11 cellular contexts compared by ENCODE assay signal in the genomic region with DNA sequence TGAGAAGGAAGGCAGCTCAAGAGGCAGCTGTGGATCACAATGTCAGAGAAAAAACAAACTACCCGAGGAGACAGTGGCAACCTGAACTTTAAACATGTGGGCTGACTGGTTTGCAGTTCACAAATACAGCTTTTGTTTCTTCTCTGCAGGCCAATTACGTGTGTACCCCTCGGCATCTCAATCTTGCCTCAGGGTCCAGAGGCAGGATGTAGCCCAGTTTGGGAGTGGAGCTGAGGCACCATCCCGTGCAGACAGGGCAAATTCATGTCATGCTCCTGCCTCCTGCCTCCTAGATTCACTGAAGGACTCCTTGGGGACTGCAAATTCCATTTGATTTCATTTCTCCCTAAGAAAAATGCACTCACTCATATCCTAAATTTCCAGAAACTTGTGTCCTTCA.
DNase-seq lines count a peak whose midpoint lies in the region; ATAC-seq and TF ChIP-seq lines count a peak whose summit lies in the region.
"Had no signal": no experiment of that assay in that cellular context is flagged by ENCODE, and none has a peak within 500 bp of the region (broad histone marks: within the 10 kb centered on the region; RNA-seq: fewer than 3 reads in every experiment).

No MANE protein-coding gene starts in this region.

- no peak for TF ChIP-seq RAD21 in SK-N-SH (IDR thresholded peaks at IDR 0.05; ENCODE audit: low read length)

- H3K4me1 ChIP-seq in SK-N-SH (ENCODE audit: control insufficient read depth in 1 of 2, insufficient read depth in 2 of 2, low read depth in 1 of 2, low read length in 1 of 2) = peaks cover 0 to 5% of the 10 kb centered on the region in 2 experiments; a peak in 1 of 4 replicates

- TF ChIP-seq EP300 in SK-N-SH (IDR thresholded peaks at IDR 0.05; ENCODE audit: borderline replicate concordance in 1 of 2, low read depth in 1 of 2, low read length in 1 of 2) = no peak

- H3K4me2 ChIP-seq in SK-N-SH = no peak overlapping the region
- H3K4me2 ChIP-seq: KMS-11 had no signal

- no peaks in the 10 kb centered on the region for H4K20me1 ChIP-seq in SK-N-SH (ENCODE audit: insufficient read depth)

- POLR2A ChIA-PET in SK-N-SH (lab: Yijun Ruan, JAX) = no interaction called here

- H3K9ac ChIP-seq in SK-N-SH = no peak overlapping the region
- H3K9ac ChIP-seq: KMS-11 had no signal

- CTCF ChIA-PET in SK-N-SH (lab: Yijun Ruan, JAX) = interaction anchor here (1.3 kb wide), 1 partner anchor 68 kb away, joined by 3 read pairs; no protein-coding TSS in a partner anchor

- H3K36me3 ChIP-seq in SK-N-SH (replicated peaks in 1 of 2; ENCODE audit: control insufficient read depth in 1 of 2, insufficient read depth in 2 of 2, low read length in 1 of 2) = no peaks in the 10 kb centered on the region

- TF ChIP-seq CTCF in fibroblast of mammary gland (conservative IDR thresholded peaks at IDR 0.05; ENCODE audit: control insufficient read depth, insufficient read depth, low read depth, low read length) (no peak), SK-N-SH (IDR thresholded peaks at IDR 0.05) (no peak)

- no peak overlapping the region for H2AFZ ChIP-seq in SK-N-SH (ENCODE audit: low read depth)

- no peaks in the 10 kb centered on the region for H3K9me3 ChIP-seq in SK-N-SH

- H3K27ac ChIP-seq in SK-N-SH (ENCODE audit: low read depth in 2 of 2, low read length in 1 of 2) = no peak overlapping the region
- H3K27ac ChIP-seq: KMS-11 had no signal

- no peaks in the 10 kb centered on the region for H3K27me3 ChIP-seq in SK-N-SH (ENCODE audit: insufficient read depth)

- DNase-seq in ELR (ENCODE audit: low read depth) (peak; percentile 98), RPMI7951 (ENCODE audit: low read depth) (peak; percentile 99), fibroblast of mammary gland (ENCODE audit: low read depth) (peak; percentile 60), skeletal muscle cell (ENCODE audit: low read depth) (peak; percentile 65), SK-N-SH (no peak)
- DNase-seq: GF-D8, occipital lobe had no signal

- H3K4me3 ChIP-seq in fibroblast of mammary gland (ENCODE audit: control insufficient read depth, low read depth, low read length) (no peak overlapping the region), skeletal muscle cell (ENCODE audit: low read depth, low read length) (no peak overlapping the region), SK-N-SH (ENCODE audit: low read depth in 2 of 2, low read length in 1 of 2) (no peak overlapping the region)

- no peaks in the 10 kb centered on the region for H3K9me2 ChIP-seq in SK-N-SH

- no peaks in the 10 kb centered on the region for H3K79me2 ChIP-seq in SK-N-SH (ENCODE audit: insufficient read depth)

- no peak for ATAC-seq in HG03280 (IDR thresholded peaks at IDR 0.05; ENCODE audit: unreplicated experiment)
- no peak for ATAC-seq in GM18870 (IDR thresholded peaks at IDR 0.05; ENCODE audit: unreplicated experiment)
- no peak for ATAC-seq in HG02970 (IDR thresholded peaks at IDR 0.05; ENCODE audit: low FRiP score, unreplicated experiment)

- no peaks in the 10 kb centered on the region for H3F3A ChIP-seq in SK-N-SH (replicated peaks; ENCODE audit: insufficient read depth)

- WGBS in SK-N-SH (ENCODE audit: low lambda C conversion rate) = 2% methylated on average over 3 of the region's 4 CpGs

TF ChIP-seq in SK-N-SH, 30 proteins besides CTCF, POLR2A, EP300 and RAD21:
- TF ChIP-seq FOXJ3 (CRISPR knock-in tag; IDR thresholded peaks at IDR 0.05) (no peak), SMC3 (IDR thresholded peaks at IDR 0.05; ENCODE audit: low read depth, low read length) (no peak), NRF1 (IDR thresholded peaks at IDR 0.05; ENCODE audit: low read depth, low read length) (no peak), FOXM1 (IDR thresholded peaks at IDR 0.05; ENCODE audit: low read depth) (no peak), GATA2 (CRISPR knock-in tag; IDR thresholded peaks at IDR 0.05) (no peak), RFX5 (IDR thresholded peaks at IDR 0.05; ENCODE audit: low read length) (no peak), TCF12 (IDR thresholded peaks at IDR 0.05) (no peak), MXI1 (IDR thresholded peaks at IDR 0.05; ENCODE audit: low read depth, low read length) (no peak), YY1 (IDR thresholded peaks at IDR 0.05; ENCODE audit: low read depth) (no peak), NFIC (IDR thresholded peaks at IDR 0.05; ENCODE audit: borderline replicate concordance) (no peak)
- TF ChIP-seq, protein P1, sequence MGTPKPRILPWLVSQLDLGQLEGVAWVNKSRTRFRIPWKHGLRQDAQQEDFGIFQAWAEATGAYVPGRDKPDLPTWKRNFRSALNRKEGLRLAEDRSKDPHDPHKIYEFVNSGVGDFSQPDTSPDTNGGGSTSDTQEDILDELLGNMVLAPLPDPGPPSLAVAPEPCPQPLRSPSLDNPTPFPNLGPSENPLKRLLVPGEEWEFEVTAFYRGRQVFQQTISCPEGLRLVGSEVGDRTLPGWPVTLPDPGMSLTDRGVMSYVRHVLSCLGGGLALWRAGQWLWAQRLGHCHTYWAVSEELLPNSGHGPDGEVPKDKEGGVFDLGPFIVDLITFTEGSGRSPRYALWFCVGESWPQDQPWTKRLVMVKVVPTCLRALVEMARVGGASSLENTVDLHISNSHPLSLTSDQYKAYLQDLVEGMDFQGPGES (IDR thresholded peaks at IDR 0.05; ENCODE audit: low read depth, low read length) = no peak
- TF ChIP-seq, protein P2, sequence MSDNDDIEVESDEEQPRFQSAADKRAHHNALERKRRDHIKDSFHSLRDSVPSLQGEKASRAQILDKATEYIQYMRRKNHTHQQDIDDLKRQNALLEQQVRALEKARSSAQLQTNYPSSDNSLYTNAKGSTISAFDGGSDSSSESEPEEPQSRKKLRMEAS (IDR thresholded peaks at IDR 0.05; ENCODE audit: low read depth) = no peak
- TF ChIP-seq, protein P3, sequence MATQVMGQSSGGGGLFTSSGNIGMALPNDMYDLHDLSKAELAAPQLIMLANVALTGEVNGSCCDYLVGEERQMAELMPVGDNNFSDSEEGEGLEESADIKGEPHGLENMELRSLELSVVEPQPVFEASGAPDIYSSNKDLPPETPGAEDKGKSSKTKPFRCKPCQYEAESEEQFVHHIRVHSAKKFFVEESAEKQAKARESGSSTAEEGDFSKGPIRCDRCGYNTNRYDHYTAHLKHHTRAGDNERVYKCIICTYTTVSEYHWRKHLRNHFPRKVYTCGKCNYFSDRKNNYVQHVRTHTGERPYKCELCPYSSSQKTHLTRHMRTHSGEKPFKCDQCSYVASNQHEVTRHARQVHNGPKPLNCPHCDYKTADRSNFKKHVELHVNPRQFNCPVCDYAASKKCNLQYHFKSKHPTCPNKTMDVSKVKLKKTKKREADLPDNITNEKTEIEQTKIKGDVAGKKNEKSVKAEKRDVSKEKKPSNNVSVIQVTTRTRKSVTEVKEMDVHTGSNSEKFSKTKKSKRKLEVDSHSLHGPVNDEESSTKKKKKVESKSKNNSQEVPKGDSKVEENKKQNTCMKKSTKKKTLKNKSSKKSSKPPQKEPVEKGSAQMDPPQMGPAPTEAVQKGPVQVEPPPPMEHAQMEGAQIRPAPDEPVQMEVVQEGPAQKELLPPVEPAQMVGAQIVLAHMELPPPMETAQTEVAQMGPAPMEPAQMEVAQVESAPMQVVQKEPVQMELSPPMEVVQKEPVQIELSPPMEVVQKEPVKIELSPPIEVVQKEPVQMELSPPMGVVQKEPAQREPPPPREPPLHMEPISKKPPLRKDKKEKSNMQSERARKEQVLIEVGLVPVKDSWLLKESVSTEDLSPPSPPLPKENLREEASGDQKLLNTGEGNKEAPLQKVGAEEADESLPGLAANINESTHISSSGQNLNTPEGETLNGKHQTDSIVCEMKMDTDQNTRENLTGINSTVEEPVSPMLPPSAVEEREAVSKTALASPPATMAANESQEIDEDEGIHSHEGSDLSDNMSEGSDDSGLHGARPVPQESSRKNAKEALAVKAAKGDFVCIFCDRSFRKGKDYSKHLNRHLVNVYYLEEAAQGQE (IDR thresholded peaks at IDR 0.05; ENCODE audit: low read depth, low read length) = no peak
TF ChIP-seq in SK-N-SH: peak in this region for 0.
